In genomic region chr2:204451766-204452165, GRCh38 we compare ENCODE assay signal across 10 cellular contexts.
DNase-seq lines count a peak whose midpoint lies in the region; ATAC-seq, FAIRE-seq and TF ChIP-seq lines count a peak whose summit lies in the region.
"Had no signal": no experiment of that assay in that cellular context is flagged by ENCODE, and none has a peak within 500 bp of the region (broad histone marks: within the 10 kb centered on the region; RNA-seq: fewer than 3 reads in every experiment).

No MANE protein-coding gene starts in this region.

- H4K20me1 ChIP-seq in endothelial cell of umbilical vein (replicated peaks; ENCODE audit: control insufficient read depth, extremely low read depth, insufficient read depth, low read length), result no peaks in the 10 kb centered on the region

- POLR2A ChIA-PET in endothelial cell of umbilical vein (lab: Charles Lee), result no interaction called here

- peaks cover 54% of the 10 kb centered on the region for H3K4me1 Mint-ChIP-seq in nephron progenitor cell

- no peaks in the 10 kb centered on the region for H3K36me3 Mint-ChIP-seq in nephron progenitor cell (ENCODE audit: low read depth)

- peaks cover 8% of the 10 kb centered on the region for H3K9me3 Mint-ChIP-seq in nephron progenitor cell

- H3K27me3 ChIP-seq in RWPE2 (ENCODE audit: insufficient read depth, poor library complexity, severe bottlenecking) (no peaks in the 10 kb centered on the region), endothelial cell of umbilical vein (ENCODE audit: control insufficient read depth in 2 of 2, insufficient read depth in 2 of 2, low read length in 2 of 2) (no peaks in the 10 kb centered on the region), tibial artery (no peaks in the 10 kb centered on the region)

- no peaks in the 10 kb centered on the region for H3K36me3 ChIP-seq in RWPE2 (ENCODE audit: low read depth)
- no peaks in the 10 kb centered on the region for H3K36me3 ChIP-seq in endothelial cell of umbilical vein (ENCODE audit: control insufficient read depth in 2 of 2, extremely low read depth in 1 of 2, insufficient read depth in 2 of 2, low read length in 2 of 2)
- no peaks in the 10 kb centered on the region for H3K36me3 ChIP-seq in tibial artery

- H3K9ac ChIP-seq in endothelial cell of umbilical vein (replicated peaks; ENCODE audit: extremely low read depth, insufficient read depth, low read length), result peak overlapping the region; percentile 53

- TF ChIP-seq CTCF in RWPE2 (IDR thresholded peaks at IDR 0.05; ENCODE audit: poor library complexity, severe bottlenecking) (no peak), endothelial cell of umbilical vein (IDR thresholded peaks at IDR 0.05; ENCODE audit: extremely low read depth in 1 of 2, insufficient read depth in 1 of 2, low read depth in 1 of 2, low read length in 2 of 2) (no peak), nephron progenitor cell (IDR thresholded peaks at IDR 0.05) (no peak), tibial artery (IDR thresholded peaks at IDR 0.05) (no peak)

- no peaks in the 10 kb centered on the region for H3K79me2 ChIP-seq in endothelial cell of umbilical vein (ENCODE audit: control insufficient read depth, insufficient read depth, low read length)

- H3K4me1 ChIP-seq in RWPE2 (ENCODE audit: insufficient read depth, poor library complexity, severe bottlenecking) (peaks cover 7% of the 10 kb centered on the region), endothelial cell of umbilical vein (ENCODE audit: control insufficient read depth, extremely low read depth, insufficient read depth, low read length) (peaks cover 24% of the 10 kb centered on the region), tibial artery (peaks cover 0 to 30% (median 12%) of the 10 kb centered on the region in 4 donors)

- no peak overlapping the region for H2AFZ ChIP-seq in endothelial cell of umbilical vein (ENCODE audit: low read depth, low read length)

- H3K9me3 ChIP-seq in RWPE2 (ENCODE audit: severe bottlenecking) (no peaks in the 10 kb centered on the region), endothelial cell of umbilical vein (replicated peaks; ENCODE audit: control insufficient read depth, insufficient read depth, low read length) (no peaks in the 10 kb centered on the region), tibial artery (no peaks in the 10 kb centered on the region)
- H3K9me3 ChIP-seq: mucosa of descending colon had no signal

- H3K27ac ChIP-seq in RWPE2 (ENCODE audit: poor library complexity, severe bottlenecking), result peak overlapping the region; percentile 12
- peak overlapping the region; percentile 92 for H3K27ac ChIP-seq in endothelial cell of umbilical vein (ENCODE audit: insufficient read depth, low read depth, low read length)
- H3K27ac ChIP-seq in tibial artery, result peak overlapping the region; percentile 57 to 63

- H3K4me2 ChIP-seq in endothelial cell of umbilical vein (ENCODE audit: insufficient read depth, low read length), result peak overlapping the region; percentile 10

- H3K9me1 ChIP-seq in endothelial cell of umbilical vein (replicated peaks; ENCODE audit: control insufficient read depth, extremely low read depth, insufficient read depth, low read length), result no peaks in the 10 kb centered on the region

- peak overlapping the region; percentile 95 for H3K27ac Mint-ChIP-seq in nephron progenitor cell

- intact Hi-C loops in endothelial cell of umbilical vein (cut with micrococcal nuclease) (loop anchor here (1.0 to 5.0 kb wide), 14 partner anchors 25 to 1229 kb away; partner anchors contain the start of gene PARD3B), tibial artery (cut with DNase I; ENCODE audit: low total_unique reads) (no loop called here)

- no peak for TF ChIP-seq POLR2A in endothelial cell of umbilical vein (IDR thresholded peaks at IDR 0.05; ENCODE audit: low read depth, low read length)

- H3K4me3 Mint-ChIP-seq in nephron progenitor cell, result no peak overlapping the region

- no peak overlapping the region for H3K4me3 ChIP-seq in RWPE2 (ENCODE audit: severe bottlenecking)
- H3K4me3 ChIP-seq in endothelial cell of umbilical vein (replicated peaks in 1 of 3; ENCODE audit: insufficient read depth in 1 of 3, low read depth in 1 of 3, low read length in 3 of 3), result no peak overlapping the region
- no peak overlapping the region for H3K4me3 ChIP-seq in tibial artery
- H3K4me3 ChIP-seq: mucosa of descending colon had no signal

- DNase-seq in RWPE2 (ENCODE audit: low spot score) (no peak), endothelial cell of umbilical vein (ENCODE audit: low read depth, low spot score) (no peak), nephron progenitor cell (no peak), tibial artery (no peak), NCI-H446 treated with DMSO at 0.1 percent for 48 hours (lab: John Stamatoyannopoulos, UW) (no peak), NCI-H345 treated with DMSO at 0.1 percent for 48 hours (lab: John Stamatoyannopoulos, UW; ENCODE audit: unreplicated experiment) (no peak)
- DNase-seq: activated CD4-positive, CD25-positive, alpha-beta regulatory T cell treated with anti-CD3 and anti-CD28 coated beads, Interleukin-2, amount 50 U/mL, for 72 hours; activated effector memory CD4-positive, alpha-beta T cell treated with anti-CD3 and anti-CD28 coated beads, Interleukin-2, amount 50 U/mL, for 16 hours had no signal

- H3K27me3 Mint-ChIP-seq in nephron progenitor cell (ENCODE audit: low read depth, poor library complexity), result no peaks in the 10 kb centered on the region

- ATAC-seq in RWPE2 (ENCODE audit: low read depth) (no peak), HG02623 (IDR thresholded peaks at IDR 0.05; ENCODE audit: unreplicated experiment) (no peak)

- dilution Hi-C loops in endothelial cell of umbilical vein (cut with MboI; ENCODE audit: extremely low pct_ligation_motif_present, low sequenced_read_pairs), result no loop called here

- no TSS peak for BruUV-seq in endothelial cell of umbilical vein (replicated peaks; lab: Mats Ljungman, UMichigan)

- CTCF ChIA-PET in endothelial cell of umbilical vein (lab: Charles Lee), result interaction anchor here (3.4 kb wide), 1 partner anchor 240 kb away, joined by 12 read pairs; no protein-coding TSS in a partner anchor

- no peak for FAIRE-seq in endothelial cell of umbilical vein (lab: Jason Lieb, UNC)

TF ChIP-seq in endothelial cell of umbilical vein, 7 proteins besides CTCF, POLR2A, EP300 and RAD21:
- no peak for TF ChIP-seq MAX (IDR thresholded peaks at IDR 0.05; ENCODE audit: insufficient read depth, insufficient read length)
- no peak for TF ChIP-seq JUN (IDR thresholded peaks at IDR 0.05; ENCODE audit: borderline replicate concordance, insufficient read depth, insufficient read length, low read depth)

Comparison
In these comparisons a context has a peak if more than half of its experiments do, and no peak if none do; other contexts are left out.
1. H3K27ac ChIP-seq: peak in every context shown above with its lines; median percentile 92 in endothelial cell of umbilical vein; 60 in tibial artery; 12 in RWPE2.